In the genomic region with DNA sequence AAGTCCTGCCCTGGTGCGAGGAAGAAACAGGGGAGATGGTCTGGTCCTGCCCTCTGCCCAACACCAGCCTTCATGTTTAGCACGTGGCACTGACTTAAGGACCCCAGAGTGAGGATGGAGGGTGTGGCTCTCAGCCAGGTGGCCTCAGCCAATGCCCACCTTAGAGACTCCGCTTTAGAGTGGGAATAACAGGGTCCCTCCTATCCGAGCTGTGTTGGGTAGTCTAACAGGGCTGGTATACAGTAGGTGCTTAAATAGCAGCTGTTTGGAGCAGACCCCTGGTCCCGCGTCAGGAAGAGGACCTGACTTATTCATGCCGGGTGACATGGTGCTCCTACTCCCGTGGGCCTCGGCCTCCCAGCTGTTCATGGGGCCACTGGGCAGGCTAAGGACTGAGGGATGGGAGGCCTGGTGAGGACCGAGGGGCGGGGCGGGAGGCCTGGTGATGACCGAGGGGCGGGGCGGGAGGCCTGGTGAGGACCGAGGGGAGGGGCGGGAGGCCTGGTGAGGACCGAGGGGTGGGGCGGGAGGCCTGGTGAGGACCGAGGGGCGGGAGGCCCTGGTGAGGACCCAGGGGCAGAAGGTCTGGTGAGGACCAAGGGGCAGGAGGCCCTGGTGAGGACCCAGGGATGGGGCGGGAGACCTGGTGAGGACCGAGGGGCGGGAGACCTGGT, we compare ENCODE assay signal across 19 cellular contexts. TPM values are rescaled to one million over a fixed set of nuclear protein-coding genes. Genes with fewer than 3 reads are reported as not detected.
DNase-seq lines count a peak whose midpoint lies in the region; ATAC-seq and TF ChIP-seq lines count a peak whose summit lies in the region.
"Had no signal": no experiment of that assay in that cellular context is flagged by ENCODE, and none has a peak within 500 bp of the region (broad histone marks: within the 10 kb centered on the region; RNA-seq: fewer than 3 reads in every experiment).

No MANE protein-coding gene starts in this region.

- POLR2A ChIA-PET in CD4-positive, alpha-beta memory T cell (lab: Charles Lee; ENCODE audit: partially characterized antibody), result no interaction called here

- no peaks in the 10 kb centered on the region for H3K9me3 Mint-ChIP-seq in CD4-positive, alpha-beta memory T cell
- H3K9me3 Mint-ChIP-seq: CD8-positive, alpha-beta T cell had no signal

- peak overlapping the region in 4 of 7 donors; percentile 13 to 70 (median 41) for H3K27ac Mint-ChIP-seq in CD4-positive, alpha-beta memory T cell
- H3K27ac Mint-ChIP-seq: CD8-positive, alpha-beta T cell had no signal

- peaks cover 95% of the 10 kb centered on the region for H3K79me2 ChIP-seq in hepatocyte

- H3K36me3 ChIP-seq in BLaER1 (no peaks in the 10 kb centered on the region; the same call in 1 of the 2 replicates), hepatocyte (replicated peaks; ENCODE audit: insufficient read depth, low read depth) (no peaks in the 10 kb centered on the region), gastroesophageal sphincter (no peaks in the 10 kb centered on the region)
- H3K36me3 ChIP-seq in CD4-positive, alpha-beta memory T cell (ENCODE audit: insufficient read depth, low read length), result no peaks in the 10 kb centered on the region
- H3K36me3 ChIP-seq: HAP-1, Peyer's patch had no signal

- H3K4me2 ChIP-seq in BLaER1 (peak overlapping the region; percentile 55), hepatocyte (peak overlapping the region; percentile 64)
- H3K4me2 ChIP-seq: KMS-11 had no signal

- no peak for DNase-seq in CD4-positive, alpha-beta memory T cell
- no peak for DNase-seq in hepatocyte (ENCODE audit: low spot score)
- DNase-seq in sciatic nerve (ENCODE audit: low spot score), result no peak
- no peak for DNase-seq in NCI-H1694 (lab: John Stamatoyannopoulos, UW)
- no peak for DNase-seq in mucosa of gallbladder (ENCODE audit: low spot score)
- DNase-seq: CD8-positive, alpha-beta T cell; DND-41; GM23248; NCI-H1105; NCI-H2029 treated with DMSO at 0.1 percent for 48 hours; NCI-H345; NCI-H524; NCI-H774; Peyer's patch had no signal

- no peak for TF ChIP-seq POLR2A in gastroesophageal sphincter (IDR thresholded peaks at IDR 0.05)

- intact Hi-C loops in CD4-positive, alpha-beta memory T cell (cut with micrococcal nuclease), result no loop called here
- intact Hi-C loops in sciatic nerve (cut with DNase I), result no loop called here

- ATAC-seq in sciatic nerve (peak; percentile 9), gastroesophageal sphincter (no peak)
- ATAC-seq: CD8-positive, alpha-beta T cell; SK-N-SH treated with all-trans-retinoic acid at 6 μM for 48 hours had no signal

- peaks cover 19 to 81% (median 52%) of the 10 kb centered on the region in 4 donors for H3K4me1 Mint-ChIP-seq in CD4-positive, alpha-beta memory T cell

- no peaks in the 10 kb centered on the region for H3K27me3 Mint-ChIP-seq in CD4-positive, alpha-beta memory T cell

- peaks cover 94% of the 10 kb centered on the region for H3K4me1 ChIP-seq in BLaER1
- H3K4me1 ChIP-seq in CD4-positive, alpha-beta memory T cell (ENCODE audit: insufficient read depth, low read length), result peaks cover 88% of the 10 kb centered on the region
- H3K4me1 ChIP-seq in hepatocyte (ENCODE audit: insufficient read depth), result peaks cover 41% of the 10 kb centered on the region
- H3K4me1 ChIP-seq in gastroesophageal sphincter, result peaks cover 0 to 17% (median 5%) of the 10 kb centered on the region in 3 donors

- no peaks in the 10 kb centered on the region for H3K9me3 ChIP-seq in BLaER1
- no peaks in the 10 kb centered on the region for H3K9me3 ChIP-seq in CD4-positive, alpha-beta memory T cell (ENCODE audit: control insufficient read depth in 1 of 2, low read length in 2 of 2)
- H3K9me3 ChIP-seq in hepatocyte (ENCODE audit: low read depth), result no peaks in the 10 kb centered on the region
- no peaks in the 10 kb centered on the region for H3K9me3 ChIP-seq in gastroesophageal sphincter
- H3K9me3 ChIP-seq: HAP-1, Peyer's patch had no signal

- no peaks in the 10 kb centered on the region for H3K9me2 ChIP-seq in hepatocyte (replicated peaks; ENCODE audit: insufficient read depth)

- H3K27me3 ChIP-seq in BLaER1, result no peaks in the 10 kb centered on the region
- H3K27me3 ChIP-seq in CD4-positive, alpha-beta memory T cell (ENCODE audit: insufficient read depth, low read length), result no peaks in the 10 kb centered on the region
- no peaks in the 10 kb centered on the region for H3K27me3 ChIP-seq in hepatocyte
- H3K27me3 ChIP-seq in gastroesophageal sphincter, result peaks cover 94% of the 10 kb centered on the region
- H3K27me3 ChIP-seq: Peyer's patch had no signal

- TF ChIP-seq CTCF in hepatocyte (IDR thresholded peaks at IDR 0.05; ENCODE audit: poor library complexity) (no peak), gastroesophageal sphincter (IDR thresholded peaks at IDR 0.05) (no peak)

- H4K20me1 ChIP-seq in BLaER1 (peaks cover 91% of the 10 kb centered on the region), hepatocyte (ENCODE audit: insufficient read depth, poor library complexity, severe bottlenecking) (peaks cover 89% of the 10 kb centered on the region)

- H3K4me3 Mint-ChIP-seq in CD4-positive, alpha-beta memory T cell, result no peak overlapping the region
- H3K4me3 Mint-ChIP-seq: CD8-positive, alpha-beta T cell had no signal

- H3K36me3 Mint-ChIP-seq in CD4-positive, alpha-beta memory T cell, result peaks cover 0 to 6% of the 10 kb centered on the region in 2 donors
- H3K36me3 Mint-ChIP-seq: CD8-positive, alpha-beta T cell had no signal

- peak overlapping the region; percentile 71 for H3K27ac ChIP-seq in BLaER1
- no peak overlapping the region for H3K27ac ChIP-seq in CD4-positive, alpha-beta memory T cell (ENCODE audit: low read depth, low read length)
- peak overlapping the region; percentile 59 for H3K27ac ChIP-seq in hepatocyte
- no peak overlapping the region for H3K27ac ChIP-seq in gastroesophageal sphincter
- H3K27ac ChIP-seq: GM23248, KMS-11, Peyer's patch had no signal

- H3K4me3 ChIP-seq in BLaER1 (no peak overlapping the region), hepatocyte (no peak overlapping the region), gastroesophageal sphincter (no peak overlapping the region)
- no peak overlapping the region for H3K4me3 ChIP-seq in CD4-positive, alpha-beta memory T cell (ENCODE audit: low read length in 2 of 2)
- H3K4me3 ChIP-seq: GM23248, HAP-1, Peyer's patch had no signal

- CTCF ChIA-PET in CD4-positive, alpha-beta memory T cell (lab: Charles Lee; ENCODE audit: partially characterized antibody), result no interaction called here

- H3K9ac ChIP-seq in BLaER1, result 0 out of 2 replicates have a peak overlapping the region, but pooled peaks have one; percentile 41
- H3K9ac ChIP-seq: GM23248, KMS-11 had no signal

- TF ChIP-seq EP300 in gastroesophageal sphincter (IDR thresholded peaks at IDR 0.05), result no peak

- 83% methylated on average over 11 of the region's 24 CpGs for WGBS in hepatocyte (ENCODE audit: low lambda C conversion rate, missing lambda C conversion rate)
- WGBS in gastroesophageal sphincter (ENCODE audit: low coverage in 1 of 2), 2 donors, result 100% methylated on average over 2 to 4 of the region's 24 CpGs

- H2AFZ ChIP-seq in hepatocyte, result no peak overlapping the region
- H2AFZ ChIP-seq: GM23248 had no signal

RNA-seq across cellular contexts. Expression of a gene that starts 7.6 kb away (rescaled TPM):
- total RNA-seq in CD4-positive, alpha-beta memory T cell, result 10 to 100 TPM; 19.0 to 20.5 TPM
- under 1 TPM; 0.07 to 0.48 TPM for polyA plus RNA-seq in CD4-positive, alpha-beta memory T cell
- total RNA-seq in hepatocyte (3.1 and 4.1 TPM in 2 replicates), sciatic nerve (3.9 TPM), gastroesophageal sphincter (1 to 10 TPM in 1 of 4 donors, under 1 TPM in 3; 0.40 to 1.4 (median 0.59) TPM), mucosa of gallbladder (72.0 TPM)
- polyA plus RNA-seq in hepatocyte, result 8.3 and 11.9 TPM in 2 replicates

Comparison
In these comparisons a context has a peak if more than half of its experiments do, and no peak if none do; other contexts are left out.
1. H3K27ac ChIP-seq: peak in BLaER1 (single experiment) and hepatocyte (single experiment); none in CD4-positive, alpha-beta memory T cell (single experiment) and gastroesophageal sphincter (0 of 4).